In genomic region chr3:109081746-109082510, GRCh38 we compare ENCODE assay signal across 8 cellular contexts. TPM values are rescaled to one million over a fixed set of nuclear protein-coding genes. Genes with fewer than 3 reads are reported as not detected.
DNase-seq lines count a peak whose midpoint lies in the region; ATAC-seq and TF ChIP-seq lines count a peak whose summit lies in the region.

No MANE protein-coding gene starts in this region.

- POLR2A ChIA-PET in activated CD4-positive, alpha-beta T cell treated with anti-CD3 and anti-CD28 coated beads, Interleukin-2, amount 10 ng/mL, durations not matched to agents 7 days and 5 days (lab: Charles Lee): no interaction called here

- peaks cover 37% of the 10 kb centered on the region for H3K27me3 Mint-ChIP-seq in activated CD4-positive, alpha-beta T cell treated with anti-CD3 and anti-CD28 coated beads, Interleukin-2, amount 10 ng/mL, durations not matched to agents 7 days and 5 days
- peaks cover 16 to 27% of the 10 kb centered on the region in 2 donors for H3K27me3 Mint-ChIP-seq in stimulated activated naive B cell treated with anti-CD40 and anti-IgM and Interleukin-4, amounts not matched to agents 10 μg/mL and 1 μg/mL and 100 μg/mL, for 72 hours

- intact Hi-C loops in left ventricle myocardium superior (cut with micrococcal nuclease): loop anchor here (10.0 kb wide), 1 partner anchor 47 kb away; no protein-coding TSS in a partner anchor

- H3K4me3 Mint-ChIP-seq in activated CD4-positive, alpha-beta T cell treated with anti-CD3 and anti-CD28 coated beads, Interleukin-2, amount 10 ng/mL, durations not matched to agents 7 days and 5 days: no peak overlapping the region
- peak overlapping the region in 1 of 2 donors; percentile 22 for H3K4me3 Mint-ChIP-seq in stimulated activated naive B cell treated with anti-CD40 and anti-IgM and Interleukin-4, amounts not matched to agents 10 μg/mL and 1 μg/mL and 100 μg/mL, for 72 hours

- H3K9me3 Mint-ChIP-seq in activated CD4-positive, alpha-beta T cell treated with anti-CD3 and anti-CD28 coated beads, Interleukin-2, amount 10 ng/mL, durations not matched to agents 7 days and 5 days: no peaks in the 10 kb centered on the region
- peaks cover 4 to 8% of the 10 kb centered on the region in 2 donors for H3K9me3 Mint-ChIP-seq in stimulated activated naive B cell treated with anti-CD40 and anti-IgM and Interleukin-4, amounts not matched to agents 10 μg/mL and 1 μg/mL and 100 μg/mL, for 72 hours

- DNase-seq in AG09319 (ENCODE audit: extremely low read depth, low read depth): no peak
- peak; percentile 48 for DNase-seq in EL
- peak; percentile 32 for DNase-seq in HuH-7 (ENCODE audit: low spot score)
- peak; percentile 37 for DNase-seq in activated CD4-positive, alpha-beta T cell treated with anti-CD3 and anti-CD28 coated beads, Interleukin-2, amount 10 ng/mL, durations not matched to agents 7 days and 5 days
- DNase-seq in left ventricle myocardium superior: no peak
- DNase-seq in stimulated activated naive B cell treated with anti-CD40 and anti-IgM and Interleukin-4, amounts not matched to agents 10 μg/mL and 1 μg/mL and 100 μg/mL, for 72 hours: peak; percentile 72
- no peak for DNase-seq in NCI-H526 treated with DMSO at 0.1 percent for 48 hours (lab: John Stamatoyannopoulos, UW)

- H3K4me1 Mint-ChIP-seq in activated CD4-positive, alpha-beta T cell treated with anti-CD3 and anti-CD28 coated beads, Interleukin-2, amount 10 ng/mL, durations not matched to agents 7 days and 5 days: no peaks in the 10 kb centered on the region
- H3K4me1 Mint-ChIP-seq in stimulated activated naive B cell treated with anti-CD40 and anti-IgM and Interleukin-4, amounts not matched to agents 10 μg/mL and 1 μg/mL and 100 μg/mL, for 72 hours: peaks cover 7 to 10% of the 10 kb centered on the region in 2 donors

- peak; percentile 68 for TF ChIP-seq CTCF in AG09319 (IDR thresholded peaks at IDR 0.05; ENCODE audit: low read depth, low read length)

- H3K36me3 Mint-ChIP-seq in activated CD4-positive, alpha-beta T cell treated with anti-CD3 and anti-CD28 coated beads, Interleukin-2, amount 10 ng/mL, durations not matched to agents 7 days and 5 days (ENCODE audit: low read depth): no peaks in the 10 kb centered on the region
- H3K36me3 Mint-ChIP-seq in stimulated activated naive B cell treated with anti-CD40 and anti-IgM and Interleukin-4, amounts not matched to agents 10 μg/mL and 1 μg/mL and 100 μg/mL, for 72 hours: peaks cover 0 to 4% of the 10 kb centered on the region in 2 donors

- ATAC-seq in GM21825 (IDR thresholded peaks at IDR 0.05; ENCODE audit: unreplicated experiment) (peak; percentile 100), left ventricle myocardium superior (peak; percentile 31)
- ATAC-seq in stimulated activated naive B cell treated with anti-CD40 and anti-IgM and Interleukin-4, amounts not matched to agents 10 μg/mL and 1 μg/mL and 100 μg/mL, for 72 hours (replicated peaks): peak; percentile 100

- H3K27ac Mint-ChIP-seq in activated CD4-positive, alpha-beta T cell treated with anti-CD3 and anti-CD28 coated beads, Interleukin-2, amount 10 ng/mL, durations not matched to agents 7 days and 5 days: no peak overlapping the region
- H3K27ac Mint-ChIP-seq in stimulated activated naive B cell treated with anti-CD40 and anti-IgM and Interleukin-4, amounts not matched to agents 10 μg/mL and 1 μg/mL and 100 μg/mL, for 72 hours: peak overlapping the region; percentile 84

- CTCF ChIA-PET in activated CD4-positive, alpha-beta T cell treated with anti-CD3 and anti-CD28 coated beads, Interleukin-2, amount 10 ng/mL, durations not matched to agents 7 days and 5 days (lab: Charles Lee): interaction anchor here (0.6 to 2.0 kb wide), 5 partner anchors 10 to 417 kb away, joined by 3 to 5 read pairs (median 3); no protein-coding TSS in a partner anchor

RNA-seq across cellular contexts. Expression of gene MORC1, which starts 36.0 kb away (rescaled TPM):
- not detected for total RNA-seq in activated CD4-positive, alpha-beta T cell treated with anti-CD3 and anti-CD28 coated beads, Interleukin-2, amount 10 ng/mL, durations not matched to agents 7 days and 5 days
- not detected for total RNA-seq in left ventricle myocardium superior

RNA-seq across cellular contexts. Expression of gene C3orf85, which starts 54.6 kb away (rescaled TPM):
- total RNA-seq in activated CD4-positive, alpha-beta T cell treated with anti-CD3 and anti-CD28 coated beads, Interleukin-2, amount 10 ng/mL, durations not matched to agents 7 days and 5 days: not detected
- total RNA-seq in left ventricle myocardium superior: not detected

Comparison
In these comparisons a context has a peak if more than half of its experiments do, and no peak if none do; other contexts are left out.
1. DNase-seq: peak in EL (single experiment), HuH-7 (single experiment), activated CD4-positive, alpha-beta T cell treated with anti-CD3 and anti-CD28 coated beads, Interleukin-2, amount 10 ng/mL, durations not matched to agents 7 days and 5 days (single experiment) and stimulated activated naive B cell treated with anti-CD40 and anti-IgM and Interleukin-4, amounts not matched to agents 10 μg/mL and 1 μg/mL and 100 μg/mL, for 72 hours (single experiment); none in AG09319 (single experiment), left ventricle myocardium superior (single experiment) and NCI-H526 treated with DMSO at 0.1 percent for 48 hours (single experiment).
2. ATAC-seq: peak in every context shown above with its lines; median percentile 100 in GM21825; 100 in stimulated activated naive B cell treated with anti-CD40 and anti-IgM and Interleukin-4, amounts not matched to agents 10 μg/mL and 1 μg/mL and 100 μg/mL, for 72 hours; 31 in left ventricle myocardium superior.